Comparison of ENCODE assay signal across 8 cellular contexts in genomic region chr5:173707392-173707791, GRCh38.
A peak's percentile ranks its signal among the peaks of the same experiment; 100 is the strongest.
DNase-seq lines count a peak whose midpoint lies in the region; ATAC-seq, FAIRE-seq and TF ChIP-seq lines count a peak whose summit lies in the region.

No MANE protein-coding gene starts in this region.

- FAIRE-seq in pancreas (lab: Jason Lieb, UNC): no peak

- intact Hi-C loops in pancreas (cut with DNase I): no loop called here

- peak; percentile 22 for DNase-seq in astrocyte of the hippocampus (ENCODE audit: low read depth, low spot score)
- DNase-seq in pancreas: peak in 2 of 6 donors; percentile 38 to 50
- DNase-seq in iPS-NIHi11 (ENCODE audit: low spot score): no peak
- DNase-seq in stimulated activated CD4-positive, alpha-beta T cell treated with anti-CD3 and anti-CD28 coated beads, Interleukin-12 subunit alpha, Interleukin-12 subunit beta, amount 100 ng/mL, for 4 hours: no peak
- no peak for DNase-seq in activated naive CD4-positive, alpha-beta T cell treated with anti-CD3 and anti-CD28 coated beads, Interleukin-2, amount 10 ng/mL, durations not matched to agents 7 days and 5 days
- no peak for DNase-seq in activated gamma-delta T cell treated with Interleukin-2 at 50 U/mL for 16 hours

- no peaks in the 10 kb centered on the region for H3K4me1 Mint-ChIP-seq in activated naive CD4-positive, alpha-beta T cell treated with anti-CD3 and anti-CD28 coated beads, Interleukin-2, amount 10 ng/mL, durations not matched to agents 7 days and 5 days

- peaks cover 5% of the 10 kb centered on the region for H3K27me3 Mint-ChIP-seq in activated naive CD4-positive, alpha-beta T cell treated with anti-CD3 and anti-CD28 coated beads, Interleukin-2, amount 10 ng/mL, durations not matched to agents 7 days and 5 days

- H3K27me3 ChIP-seq in pancreas: no peaks in the 10 kb centered on the region

- H3K36me3 ChIP-seq in pancreas: no peaks in the 10 kb centered on the region

- H3K4me3 ChIP-seq in pancreas: no peak overlapping the region

- H3K9me3 Mint-ChIP-seq in activated naive CD4-positive, alpha-beta T cell treated with anti-CD3 and anti-CD28 coated beads, Interleukin-2, amount 10 ng/mL, durations not matched to agents 7 days and 5 days: no peaks in the 10 kb centered on the region

- no peak overlapping the region for H3K27ac Mint-ChIP-seq in activated naive CD4-positive, alpha-beta T cell treated with anti-CD3 and anti-CD28 coated beads, Interleukin-2, amount 10 ng/mL, durations not matched to agents 7 days and 5 days

- no peaks in the 10 kb centered on the region for H3K9me3 ChIP-seq in pancreas

- H3K4me1 ChIP-seq in pancreas: peaks cover 0 to 13% (median 10%) of the 10 kb centered on the region in 3 donors

- no peaks in the 10 kb centered on the region for H3K36me3 Mint-ChIP-seq in activated naive CD4-positive, alpha-beta T cell treated with anti-CD3 and anti-CD28 coated beads, Interleukin-2, amount 10 ng/mL, durations not matched to agents 7 days and 5 days

- TF ChIP-seq CTCF in pancreas (IDR thresholded peaks at IDR 0.05): no peak

- WGBS in pancreas, 2 donors: 57 to 67% methylated on average over 4 of the region's 4 CpGs

- ATAC-seq in GM18520 (IDR thresholded peaks at IDR 0.05; ENCODE audit: unreplicated experiment) (peak; percentile 74), HG03060 (IDR thresholded peaks at IDR 0.05; ENCODE audit: low read depth, unreplicated experiment) (peak; percentile 68), pancreas (peak; percentile 34 to 62 (median 52))

- H3K4me3 Mint-ChIP-seq in activated naive CD4-positive, alpha-beta T cell treated with anti-CD3 and anti-CD28 coated beads, Interleukin-2, amount 10 ng/mL, durations not matched to agents 7 days and 5 days: no peak overlapping the region

- CTCF ChIA-PET in activated naive CD4-positive, alpha-beta T cell treated with anti-CD3 and anti-CD28 coated beads, Interleukin-2, amount 10 ng/mL, durations not matched to agents 7 days and 5 days (lab: Charles Lee): no interaction called here

- peak overlapping the region in 1 of 4 donors; percentile 74 for H3K27ac ChIP-seq in pancreas
